Comparison of ENCODE assay signal across 8 cellular contexts in the genomic region with DNA sequence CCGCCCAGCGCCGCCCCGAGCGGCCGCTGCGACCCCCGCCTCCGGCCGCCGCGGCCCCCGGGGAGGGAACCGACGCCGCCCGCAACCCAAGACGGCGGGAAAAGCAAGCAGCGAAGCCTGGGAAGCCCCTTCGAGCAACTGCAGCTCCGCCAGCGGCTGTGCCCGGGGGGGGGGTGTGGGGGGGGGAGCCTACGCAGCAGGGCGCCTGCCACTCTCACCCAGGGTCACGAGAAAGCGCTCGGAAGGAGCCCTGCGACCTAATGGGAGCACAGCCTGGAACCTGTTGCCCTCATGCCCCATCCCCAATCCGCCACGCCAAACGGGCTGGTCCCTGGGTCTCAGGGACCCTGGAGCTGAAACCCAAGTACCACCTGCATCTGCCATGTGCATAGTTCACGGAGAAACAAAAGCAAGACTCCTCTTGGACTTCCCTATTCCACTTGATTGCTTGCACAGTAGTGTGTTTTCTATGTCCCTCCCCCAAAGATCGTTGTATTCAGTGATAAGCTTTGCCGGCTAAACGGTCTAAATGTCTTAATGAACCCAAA. TPM values are rescaled to one million over a fixed set of nuclear protein-coding genes. Genes with fewer than 3 reads are reported as not detected.
A peak's percentile ranks its signal among the peaks of the same experiment; 100 is the strongest.
DNase-seq lines count a peak whose midpoint lies in the region; ATAC-seq lines count a peak whose summit lies in the region.

No MANE protein-coding gene starts in this region.

- H3K9ac ChIP-seq in HUES64 (ENCODE audit: low read depth, low read length), result no peak overlapping the region
- no peak overlapping the region for H3K9ac ChIP-seq in GM23248

- no peak overlapping the region for H3K27ac ChIP-seq in HUES64 (ENCODE audit: low read depth, low read length)
- no peak overlapping the region for H3K27ac ChIP-seq in GM23248

- DNase-seq in medulla oblongata (ENCODE audit: extremely low spot score) (peak; percentile 7), GM23248 (no peak), NCI-H82 treated with DMSO at 0.1 percent for 48 hours (lab: John Stamatoyannopoulos, UW; ENCODE audit: unreplicated experiment) (no peak), G401 (ENCODE audit: low spot score) (no peak)

- H3K36me3 Mint-ChIP-seq in activated naive CD8-positive, alpha-beta T cell, result no peaks in the 10 kb centered on the region

- H2AFZ ChIP-seq in GM23248, result no peak overlapping the region

- ATAC-seq in GM19025 (IDR thresholded peaks at IDR 0.05; ENCODE audit: low read depth, unreplicated experiment) (peak; percentile 7), HG03521 (IDR thresholded peaks at IDR 0.05; ENCODE audit: unreplicated experiment) (no peak)

- H3K27ac Mint-ChIP-seq in activated naive CD8-positive, alpha-beta T cell, result peak overlapping the region; percentile 72

- 19% methylated on average over 24 of the region's 37 CpGs for WGBS in HUES64
- WGBS in GM23248 (ENCODE audit: low coverage in 1 of 2, low lambda C conversion rate in 2 of 2, missing lambda C conversion rate in 2 of 2), 2 experiments, result 62 to 69% methylated on average over 5 to 7 of the region's 37 CpGs

- H3K36me3 ChIP-seq in HUES64 (ENCODE audit: insufficient read depth, low read length), result no peaks in the 10 kb centered on the region
- H3K36me3 ChIP-seq in GM23248 (ENCODE audit: low read depth), result no peaks in the 10 kb centered on the region

- no peak overlapping the region for H3K4me2 ChIP-seq in GM23248 (ENCODE audit: unreplicated experiment)

- peak overlapping the region; percentile 83 for H3K4me3 Mint-ChIP-seq in activated naive CD8-positive, alpha-beta T cell

- no peaks in the 10 kb centered on the region for H3K79me2 ChIP-seq in GM23248 (ENCODE audit: insufficient read depth)

- H3K4me1 ChIP-seq in HUES64 (ENCODE audit: insufficient read depth, low read length) (no peaks in the 10 kb centered on the region), GM23248 (ENCODE audit: insufficient read depth) (no peaks in the 10 kb centered on the region)

- H3K4me3 ChIP-seq in HUES64 (ENCODE audit: low read length) (peak overlapping the region; percentile 45), GM23248 (no peak overlapping the region; the same call in 1 of the 2 replicates)

- H4K20me1 ChIP-seq in GM23248 (ENCODE audit: insufficient read depth), result no peaks in the 10 kb centered on the region

- no peaks in the 10 kb centered on the region for H3K9me2 ChIP-seq in GM23248 (ENCODE audit: insufficient read depth)

- in situ Hi-C loops in GM23248 (cut with MboI), result no loop called here
- in situ Hi-C loops in G401 (cut with HindIII; ENCODE audit: low sequenced_read_pairs), result no loop called here

- H3K27me3 Mint-ChIP-seq in activated naive CD8-positive, alpha-beta T cell, result no peaks in the 10 kb centered on the region

- H3K4me1 Mint-ChIP-seq in activated naive CD8-positive, alpha-beta T cell (ENCODE audit: low read depth), result peaks cover 25% of the 10 kb centered on the region

- H3K27me3 ChIP-seq in HUES64 (ENCODE audit: insufficient read depth, low read length), result peaks cover 50% of the 10 kb centered on the region
- no peaks in the 10 kb centered on the region for H3K27me3 ChIP-seq in GM23248 (replicated peaks; ENCODE audit: insufficient read depth)

- H3K9me3 ChIP-seq in HUES64 (ENCODE audit: insufficient read depth, low read depth, low read length) (no peaks in the 10 kb centered on the region), GM23248 (ENCODE audit: low read depth) (no peaks in the 10 kb centered on the region)

- no peaks in the 10 kb centered on the region for H3K9me3 Mint-ChIP-seq in activated naive CD8-positive, alpha-beta T cell (ENCODE audit: low read depth)

- peaks cover 12% of the 10 kb centered on the region for H3F3A ChIP-seq in GM23248 (ENCODE audit: insufficient read depth)

RNA-seq across cellular contexts. Expression of a gene that starts 0.3 kb away (rescaled TPM):
- 0.20 TPM for polyA plus RNA-seq in HUES64 (2013, experiment 1 of 2)
- polyA plus RNA-seq in HUES64 (2013, experiment 2 of 2), result 0.19 TPM
- total RNA-seq in GM23248 (2014; rRNA removed; shearing (Covaris generic)), result 0.25 and 0.76 TPM in 2 replicates
- polyA plus RNA-seq in GM23248 (2016; fragmentation: Nextera tagmentation; extraction: Ambion mirVana), result 0.89 and 1.0 TPM in 2 replicates
- total RNA-seq in G401 (2014; rRNA removed; shearing (Covaris generic)), result not detected in 2 replicates

RNA-seq across cellular contexts. Expression of a gene that starts 11.5 kb away (rescaled TPM):
- polyA plus RNA-seq in HUES64 (2013, experiment 1 of 2), result 102 TPM
- 94.8 TPM for polyA plus RNA-seq in HUES64 (2013, experiment 2 of 2)
- total RNA-seq in GM23248 (2014; rRNA removed; shearing (Covaris generic)), result 30.0 and 40.1 TPM in 2 replicates
- 41.3 and 42.9 TPM in 2 replicates for polyA plus RNA-seq in GM23248 (2016; fragmentation: Nextera tagmentation; extraction: Ambion mirVana)
- 43.6 and 56.7 TPM in 2 replicates for total RNA-seq in G401 (2014; rRNA removed; shearing (Covaris generic))

RNA-seq across cellular contexts. Expression of a gene that starts 54.1 kb away (rescaled TPM):
- polyA plus RNA-seq in HUES64 (2013, experiment 1 of 2), result 8.9 TPM
- polyA plus RNA-seq in HUES64 (2013, experiment 2 of 2), result 12.8 TPM
- total RNA-seq in GM23248 (2014; rRNA removed; shearing (Covaris generic)), result 16.7 and 22.7 TPM in 2 replicates
- polyA plus RNA-seq in GM23248 (2016; fragmentation: Nextera tagmentation; extraction: Ambion mirVana), result 16.6 and 17.4 TPM in 2 replicates
- total RNA-seq in G401 (2014; rRNA removed; shearing (Covaris generic)), result 13.0 and 13.4 TPM in 2 replicates
